ENCODE assay signal across 17 cellular contexts in the genomic region with DNA sequence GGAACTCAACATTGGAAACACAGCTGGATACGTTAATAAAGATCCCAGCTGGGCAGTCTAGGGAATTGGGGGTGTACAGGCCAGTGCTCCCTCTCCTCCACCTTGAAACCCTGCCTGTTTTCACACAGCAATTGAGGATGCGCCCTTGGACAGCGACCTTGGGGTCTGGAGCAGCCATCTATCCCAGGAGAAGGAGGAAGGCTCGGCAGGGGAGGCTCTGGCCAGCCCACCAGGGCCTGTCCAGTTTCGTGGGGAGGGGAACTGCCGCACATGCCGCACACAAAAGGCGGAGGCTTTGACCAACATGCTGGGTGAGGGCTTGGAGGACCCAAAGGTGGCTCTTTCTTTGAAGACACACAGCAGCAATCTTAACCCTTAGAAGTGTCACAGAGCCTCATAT. TPM values are rescaled to one million over a fixed set of nuclear protein-coding genes. Genes with fewer than 3 reads are reported as not detected.
DNase-seq lines count a peak whose midpoint lies in the region; ATAC-seq and TF ChIP-seq lines count a peak whose summit lies in the region.
"Had no signal": no experiment of that assay in that cellular context is flagged by ENCODE, and none has a peak within 500 bp of the region (broad histone marks: within the 10 kb centered on the region; RNA-seq: fewer than 3 reads in every experiment).

No MANE protein-coding gene starts in this region.

- peaks cover 25% of the 10 kb centered on the region for H3K27me3 ChIP-seq in iPS-15b (ENCODE audit: control insufficient read depth, insufficient read depth, low read length)

- H3K4me3 Mint-ChIP-seq in activated T-cell treated with anti-CD3 and anti-CD28 coated beads, Interleukin-2, amount 50 U/mL, for 24 hours = peak overlapping the region; percentile 27
- H3K4me3 Mint-ChIP-seq in T-helper 17 cell = peak overlapping the region; percentile 65
- peak overlapping the region; percentile 50 for H3K4me3 Mint-ChIP-seq in progenitor cell of endocrine pancreas (ENCODE audit: low read depth)

- no peak overlapping the region for H3K27ac Mint-ChIP-seq in activated T-cell treated with anti-CD3 and anti-CD28 coated beads, Interleukin-2, amount 50 U/mL, for 24 hours
- H3K27ac Mint-ChIP-seq in T-helper 17 cell (no peak overlapping the region), progenitor cell of endocrine pancreas (no peak overlapping the region)

- no peak overlapping the region for H3K9ac ChIP-seq in iPS-15b (ENCODE audit: low read depth, low read length)

- H3K27me3 Mint-ChIP-seq in activated T-cell treated with anti-CD3 and anti-CD28 coated beads, Interleukin-2, amount 50 U/mL, for 24 hours = peaks cover 61% of the 10 kb centered on the region
- H3K27me3 Mint-ChIP-seq in T-helper 17 cell = peaks cover 47% of the 10 kb centered on the region
- H3K27me3 Mint-ChIP-seq in progenitor cell of endocrine pancreas = peaks cover 53% of the 10 kb centered on the region

- peak overlapping the region; percentile 69 for H3K4me3 ChIP-seq in iPS-15b (ENCODE audit: low read depth, low read length)
- H3K4me3 ChIP-seq: SJSA1 had no signal

- TF ChIP-seq CTCF in progenitor cell of endocrine pancreas (IDR thresholded peaks at IDR 0.05; ENCODE audit: unreplicated experiment) = no peak

- peaks cover 6% of the 10 kb centered on the region for H3K4me1 ChIP-seq in iPS-15b (ENCODE audit: control insufficient read depth, insufficient read depth, low read length)

- H3K9me3 Mint-ChIP-seq in activated T-cell treated with anti-CD3 and anti-CD28 coated beads, Interleukin-2, amount 50 U/mL, for 24 hours = peaks cover under 1% of the 10 kb centered on the region
- no peaks in the 10 kb centered on the region for H3K9me3 Mint-ChIP-seq in progenitor cell of endocrine pancreas (ENCODE audit: low read depth)

- peaks cover 1% of the 10 kb centered on the region for H3K36me3 Mint-ChIP-seq in activated T-cell treated with anti-CD3 and anti-CD28 coated beads, Interleukin-2, amount 50 U/mL, for 24 hours (ENCODE audit: low read depth)
- H3K36me3 Mint-ChIP-seq in T-helper 17 cell (ENCODE audit: low read depth) (no peaks in the 10 kb centered on the region), progenitor cell of endocrine pancreas (ENCODE audit: insufficient read depth) (no peaks in the 10 kb centered on the region)

- no peak for DNase-seq in activated T-cell treated with anti-CD3 and anti-CD28 coated beads, Interleukin-2, amount 50 U/mL, for 24 hours
- DNase-seq in activated T-cell treated with anti-CD3 and anti-CD28 coated beads for 4 hours = no peak
- DNase-seq in T-helper 17 cell = no peak
- DNase-seq in progenitor cell of endocrine pancreas (ENCODE audit: low spot score, unreplicated experiment) = no peak
- DNase-seq in NOMO-1 treated with dmso at 0.1 percent for 144 hours (lab: John Stamatoyannopoulos, UW; ENCODE audit: unreplicated experiment) = no peak
- DNase-seq in DMS153 (lab: John Stamatoyannopoulos, UW) = no peak
- DNase-seq: cerebellar nuclear complex; heart left ventricle; NCI-H1694 treated with DMSO at 0.1 percent for 48 hours; NCI-H510A; OCI-M1; stimulated activated CD4-positive, alpha-beta T cell treated with anti-CD3 and anti-CD28 coated beads, Interleukin-15, amount 100 ng/mL, for 24 hours had no signal

- no peaks in the 10 kb centered on the region for H3K36me3 ChIP-seq in iPS-15b (ENCODE audit: control insufficient read depth, insufficient read depth, low read length)
- H3K36me3 ChIP-seq: heart left ventricle, left lung, SJSA1, suprapubic skin had no signal

- peaks cover 6% of the 10 kb centered on the region for H3K4me1 Mint-ChIP-seq in activated T-cell treated with anti-CD3 and anti-CD28 coated beads, Interleukin-2, amount 50 U/mL, for 24 hours (ENCODE audit: low read depth)
- peaks cover 5% of the 10 kb centered on the region for H3K4me1 Mint-ChIP-seq in T-helper 17 cell
- peaks cover 14% of the 10 kb centered on the region for H3K4me1 Mint-ChIP-seq in progenitor cell of endocrine pancreas (ENCODE audit: low read depth)

- no peaks in the 10 kb centered on the region for H3K9me3 ChIP-seq in T-helper 17 cell (ENCODE audit: control insufficient read depth, low read length, poor library complexity, severe bottlenecking)
- H3K9me3 ChIP-seq in iPS-15b (ENCODE audit: control insufficient read depth, insufficient read depth, low read length) = no peaks in the 10 kb centered on the region
- H3K9me3 ChIP-seq: left lung, suprapubic skin had no signal

- ATAC-seq in T-helper 17 cell (no peak), GM21381 (IDR thresholded peaks at IDR 0.05; ENCODE audit: unreplicated experiment) (no peak)

RNA-seq across cellular contexts. Expression of a gene that starts 1.4 kb away (rescaled TPM):
- total RNA-seq in T-helper 17 cell = not detected
- total RNA-seq in progenitor cell of endocrine pancreas = 0.36 and 0.64 TPM in 2 replicates
- total RNA-seq: SJSA1 had no signal

RNA-seq across cellular contexts. Expression of a gene that starts 38.1 kb away (rescaled TPM):
- 10 to 100 TPM; 82.5 to 84.1 TPM for total RNA-seq in T-helper 17 cell
- 37.9 and 38.1 TPM in 2 replicates for total RNA-seq in progenitor cell of endocrine pancreas
